In genomic region chr9:105673850-105674387, GRCh38 we compare ENCODE assay signal across 2 cellular contexts.
TF ChIP-seq lines count a peak whose summit lies in the region.

No MANE protein-coding gene starts in this region.

TF ChIP-seq in liver, 16 proteins besides CTCF, POLR2A, EP300 and RAD21:
- TF ChIP-seq EGR1 (IDR thresholded peaks at IDR 0.05; ENCODE audit: low read depth in 2 of 2) (no peak), HNF4A (conservative IDR thresholded peaks at IDR 0.05) (peak; percentile 15 to 24)

TF ChIP-seq in HepG2, 621 proteins besides CTCF, POLR2A, EP300 and RAD21:
- no peak for TF ChIP-seq ZNF580 (CRISPR knock-in tag; IDR thresholded peaks at IDR 0.05; ENCODE audit: borderline replicate concordance, low read depth)
- TF ChIP-seq NFKBIZ (CRISPR knock-in tag; IDR thresholded peaks at IDR 0.05) = no peak
- TF ChIP-seq, protein P1, sequence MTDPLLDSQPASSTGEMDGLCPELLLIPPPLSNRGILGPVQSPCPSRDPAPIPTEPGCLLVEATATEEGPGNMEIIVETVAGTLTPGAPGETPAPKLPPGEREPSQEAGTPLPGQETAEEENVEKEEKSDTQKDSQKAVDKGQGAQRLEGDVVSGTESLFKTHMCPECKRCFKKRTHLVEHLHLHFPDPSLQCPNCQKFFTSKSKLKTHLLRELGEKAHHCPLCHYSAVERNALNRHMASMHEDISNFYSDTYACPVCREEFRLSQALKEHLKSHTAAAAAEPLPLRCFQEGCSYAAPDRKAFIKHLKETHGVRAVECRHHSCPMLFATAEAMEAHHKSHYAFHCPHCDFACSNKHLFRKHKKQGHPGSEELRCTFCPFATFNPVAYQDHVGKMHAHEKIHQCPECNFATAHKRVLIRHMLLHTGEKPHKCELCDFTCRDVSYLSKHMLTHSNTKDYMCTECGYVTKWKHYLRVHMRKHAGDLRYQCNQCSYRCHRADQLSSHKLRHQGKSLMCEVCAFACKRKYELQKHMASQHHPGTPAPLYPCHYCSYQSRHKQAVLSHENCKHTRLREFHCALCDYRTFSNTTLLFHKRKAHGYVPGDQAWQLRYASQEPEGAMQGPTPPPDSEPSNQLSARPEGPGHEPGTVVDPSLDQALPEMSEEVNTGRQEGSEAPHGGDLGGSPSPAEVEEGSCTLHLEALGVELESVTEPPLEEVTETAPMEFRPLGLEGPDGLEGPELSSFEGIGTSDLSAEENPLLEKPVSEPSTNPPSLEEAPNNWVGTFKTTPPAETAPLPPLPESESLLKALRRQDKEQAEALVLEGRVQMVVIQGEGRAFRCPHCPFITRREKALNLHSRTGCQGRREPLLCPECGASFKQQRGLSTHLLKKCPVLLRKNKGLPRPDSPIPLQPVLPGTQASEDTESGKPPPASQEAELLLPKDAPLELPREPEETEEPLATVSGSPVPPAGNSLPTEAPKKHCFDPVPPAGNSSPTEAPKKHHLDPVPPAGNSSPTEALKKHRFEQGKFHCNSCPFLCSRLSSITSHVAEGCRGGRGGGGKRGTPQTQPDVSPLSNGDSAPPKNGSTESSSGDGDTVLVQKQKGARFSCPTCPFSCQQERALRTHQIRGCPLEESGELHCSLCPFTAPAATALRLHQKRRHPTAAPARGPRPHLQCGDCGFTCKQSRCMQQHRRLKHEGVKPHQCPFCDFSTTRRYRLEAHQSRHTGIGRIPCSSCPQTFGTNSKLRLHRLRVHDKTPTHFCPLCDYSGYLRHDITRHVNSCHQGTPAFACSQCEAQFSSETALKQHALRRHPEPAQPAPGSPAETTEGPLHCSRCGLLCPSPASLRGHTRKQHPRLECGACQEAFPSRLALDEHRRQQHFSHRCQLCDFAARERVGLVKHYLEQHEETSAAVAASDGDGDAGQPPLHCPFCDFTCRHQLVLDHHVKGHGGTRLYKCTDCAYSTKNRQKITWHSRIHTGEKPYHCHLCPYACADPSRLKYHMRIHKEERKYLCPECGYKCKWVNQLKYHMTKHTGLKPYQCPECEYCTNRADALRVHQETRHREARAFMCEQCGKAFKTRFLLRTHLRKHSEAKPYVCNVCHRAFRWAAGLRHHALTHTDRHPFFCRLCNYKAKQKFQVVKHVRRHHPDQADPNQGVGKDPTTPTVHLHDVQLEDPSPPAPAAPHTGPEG (CRISPR knock-in tag; IDR thresholded peaks at IDR 0.05) = no peak
- TF ChIP-seq, protein P2, sequence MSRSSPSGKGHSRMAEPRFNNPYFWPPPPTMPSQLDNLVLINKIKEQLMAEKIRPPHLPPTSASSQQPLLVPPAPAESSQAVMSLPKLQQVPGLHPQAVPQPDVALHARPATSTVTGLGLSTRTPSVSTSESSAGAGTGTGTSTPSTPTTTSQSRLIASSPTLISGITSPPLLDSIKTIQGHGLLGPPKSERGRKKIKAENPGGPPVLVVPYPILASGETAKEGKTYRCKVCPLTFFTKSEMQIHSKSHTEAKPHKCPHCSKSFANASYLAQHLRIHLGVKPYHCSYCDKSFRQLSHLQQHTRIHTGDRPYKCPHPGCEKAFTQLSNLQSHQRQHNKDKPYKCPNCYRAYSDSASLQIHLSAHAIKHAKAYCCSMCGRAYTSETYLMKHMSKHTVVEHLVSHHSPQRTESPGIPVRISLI (CRISPR knock-in tag; IDR thresholded peaks at IDR 0.05; ENCODE audit: borderline replicate concordance) = no peak
